ENCODE assay signal across 18 cellular contexts in genomic region chr1:70278710-70279109, GRCh38. TPM values are rescaled to one million over a fixed set of nuclear protein-coding genes. Genes with fewer than 3 reads are reported as not detected.
DNase-seq lines count a peak whose midpoint lies in the region; ATAC-seq and TF ChIP-seq lines count a peak whose summit lies in the region.
"Had no signal": no experiment of that assay in that cellular context is flagged by ENCODE, and none has a peak within 500 bp of the region (broad histone marks: within the 10 kb centered on the region; RNA-seq: fewer than 3 reads in every experiment).

No MANE protein-coding gene starts in this region.

- H3K27me3 Mint-ChIP-seq in activated T-cell treated with anti-CD3 and anti-CD28 coated beads, Interleukin-2, amount 50 U/mL, for 72 hours (ENCODE audit: low read depth) = no peaks in the 10 kb centered on the region
- no peaks in the 10 kb centered on the region for H3K27me3 Mint-ChIP-seq in nephron progenitor cell (ENCODE audit: low read depth, poor library complexity)
- H3K27me3 Mint-ChIP-seq: CD8-positive, alpha-beta memory T cell had no signal

- H3K4me1 Mint-ChIP-seq in activated T-cell treated with anti-CD3 and anti-CD28 coated beads, Interleukin-2, amount 50 U/mL, for 72 hours (ENCODE audit: low read depth) = no peaks in the 10 kb centered on the region
- H3K4me1 Mint-ChIP-seq in nephron progenitor cell = no peaks in the 10 kb centered on the region
- H3K4me1 Mint-ChIP-seq: CD14-positive monocyte had no signal

- TF ChIP-seq CTCF in colonic mucosa (IDR thresholded peaks at IDR 0.05) (no peak), nephron progenitor cell (IDR thresholded peaks at IDR 0.05) (no peak), esophagus muscularis mucosa (IDR thresholded peaks at IDR 0.05) (no peak)

- peaks cover 5% of the 10 kb centered on the region for H3K36me3 ChIP-seq in colonic mucosa
- peaks cover 0 to 75% (median 24%) of the 10 kb centered on the region in 4 donors for H3K36me3 ChIP-seq in esophagus muscularis mucosa

- H3K27ac ChIP-seq in colonic mucosa (no peak overlapping the region), esophagus muscularis mucosa (replicated peaks in 1 of 4) (no peak overlapping the region)
- H3K27ac ChIP-seq: BLaER1 had no signal

- peak overlapping the region; percentile 44 for H3K27ac Mint-ChIP-seq in activated T-cell treated with anti-CD3 and anti-CD28 coated beads, Interleukin-2, amount 50 U/mL, for 72 hours
- peak overlapping the region; percentile 36 for H3K27ac Mint-ChIP-seq in nephron progenitor cell

- TF ChIP-seq POLR2A in esophagus muscularis mucosa (IDR thresholded peaks at IDR 0.05; ENCODE audit: low read depth) = no peak

- H3K4me3 Mint-ChIP-seq in activated T-cell treated with anti-CD3 and anti-CD28 coated beads, Interleukin-2, amount 50 U/mL, for 72 hours = no peak overlapping the region
- no peak overlapping the region for H3K4me3 Mint-ChIP-seq in nephron progenitor cell
- H3K4me3 Mint-ChIP-seq: CD14-positive monocyte; CD8-positive, alpha-beta memory T cell had no signal

- no peak for DNase-seq in activated T-cell treated with anti-CD3 and anti-CD28 coated beads, Interleukin-2, amount 50 U/mL, for 72 hours
- no peak for DNase-seq in activated T-cell treated with anti-CD3 and anti-CD28 coated beads, Interleukin-2, amount 50 U/mL, for 48 hours
- peak; percentile 25 for DNase-seq in colonic mucosa
- no peak for DNase-seq in nephron progenitor cell
- no peak for DNase-seq in HCEC 1CT
- no peak for DNase-seq in KG1 (lab: John Stamatoyannopoulos, UW)
- no peak for DNase-seq in esophagus muscularis mucosa (ENCODE audit: extremely low spot score)
- DNase-seq: 8988T; CD8-positive, alpha-beta memory T cell; COR-L47; DMS 273 treated with DMSO at 0.1 percent for 48 hours; DMS53; DND-41; EL; IMR-90 had no signal

- intact Hi-C loops in colonic mucosa (cut with DNase I) (no loop called here), esophagus muscularis mucosa (cut with DNase I) (no loop called here)

- peaks cover 5 to 12% of the 10 kb centered on the region in 2 donors for H3K36me3 Mint-ChIP-seq in activated T-cell treated with anti-CD3 and anti-CD28 coated beads, Interleukin-2, amount 50 U/mL, for 72 hours (ENCODE audit: insufficient read depth in 2 of 2)
- peaks cover 41% of the 10 kb centered on the region for H3K36me3 Mint-ChIP-seq in nephron progenitor cell (ENCODE audit: low read depth)

- H3K27me3 ChIP-seq in colonic mucosa (no peaks in the 10 kb centered on the region), esophagus muscularis mucosa (no peaks in the 10 kb centered on the region)
- H3K27me3 ChIP-seq: BLaER1 had no signal

- H3K4me1 ChIP-seq in colonic mucosa (no peaks in the 10 kb centered on the region), esophagus muscularis mucosa (no peaks in the 10 kb centered on the region)
- H3K4me1 ChIP-seq: BLaER1 had no signal

- H3K4me3 ChIP-seq in colonic mucosa = no peak overlapping the region
- H3K4me3 ChIP-seq in esophagus muscularis mucosa = no peak overlapping the region
- H3K4me3 ChIP-seq: BLaER1, HAP-1 had no signal

- no peak for TF ChIP-seq EP300 in esophagus muscularis mucosa (IDR thresholded peaks at IDR 0.05)

- H3K9me3 Mint-ChIP-seq in activated T-cell treated with anti-CD3 and anti-CD28 coated beads, Interleukin-2, amount 50 U/mL, for 72 hours = no peaks in the 10 kb centered on the region
- no peaks in the 10 kb centered on the region for H3K9me3 Mint-ChIP-seq in nephron progenitor cell
- H3K9me3 Mint-ChIP-seq: CD14-positive monocyte; CD8-positive, alpha-beta memory T cell had no signal

- H3K9ac ChIP-seq in colonic mucosa (ENCODE audit: low read depth in 2 of 2, low read length in 2 of 2) = no peak overlapping the region
- H3K9ac ChIP-seq: BLaER1 had no signal

- 100% methylated on average over 1 of the region's 1 CpG for WGBS in esophagus muscularis mucosa

- ATAC-seq in activated T-cell treated with anti-CD3 and anti-CD28 coated beads, Interleukin-2, amount 50 U/mL, for 72 hours (replicated peaks in 1 of 2) = no peak

- H3K9me3 ChIP-seq in colonic mucosa = no peaks in the 10 kb centered on the region
- no peaks in the 10 kb centered on the region for H3K9me3 ChIP-seq in esophagus muscularis mucosa
- H3K9me3 ChIP-seq: BLaER1, HAP-1 had no signal

RNA-seq across cellular contexts. Expression of gene SRSF11, which starts 57.5 kb away (rescaled TPM):
- total RNA-seq in activated T-cell treated with anti-CD3 and anti-CD28 coated beads, Interleukin-2, amount 50 U/mL, for 72 hours = 100 to 1,000 TPM; 245 TPM
- 100 to 1,000 TPM; 100 to 116 TPM for total RNA-seq in colonic mucosa
- total RNA-seq in esophagus muscularis mucosa = 100 to 1,000 TPM in 1 of 4 donors, 10 to 100 TPM in 3; 72.6 to 127 (median 86.3) TPM
